In the genomic region with DNA sequence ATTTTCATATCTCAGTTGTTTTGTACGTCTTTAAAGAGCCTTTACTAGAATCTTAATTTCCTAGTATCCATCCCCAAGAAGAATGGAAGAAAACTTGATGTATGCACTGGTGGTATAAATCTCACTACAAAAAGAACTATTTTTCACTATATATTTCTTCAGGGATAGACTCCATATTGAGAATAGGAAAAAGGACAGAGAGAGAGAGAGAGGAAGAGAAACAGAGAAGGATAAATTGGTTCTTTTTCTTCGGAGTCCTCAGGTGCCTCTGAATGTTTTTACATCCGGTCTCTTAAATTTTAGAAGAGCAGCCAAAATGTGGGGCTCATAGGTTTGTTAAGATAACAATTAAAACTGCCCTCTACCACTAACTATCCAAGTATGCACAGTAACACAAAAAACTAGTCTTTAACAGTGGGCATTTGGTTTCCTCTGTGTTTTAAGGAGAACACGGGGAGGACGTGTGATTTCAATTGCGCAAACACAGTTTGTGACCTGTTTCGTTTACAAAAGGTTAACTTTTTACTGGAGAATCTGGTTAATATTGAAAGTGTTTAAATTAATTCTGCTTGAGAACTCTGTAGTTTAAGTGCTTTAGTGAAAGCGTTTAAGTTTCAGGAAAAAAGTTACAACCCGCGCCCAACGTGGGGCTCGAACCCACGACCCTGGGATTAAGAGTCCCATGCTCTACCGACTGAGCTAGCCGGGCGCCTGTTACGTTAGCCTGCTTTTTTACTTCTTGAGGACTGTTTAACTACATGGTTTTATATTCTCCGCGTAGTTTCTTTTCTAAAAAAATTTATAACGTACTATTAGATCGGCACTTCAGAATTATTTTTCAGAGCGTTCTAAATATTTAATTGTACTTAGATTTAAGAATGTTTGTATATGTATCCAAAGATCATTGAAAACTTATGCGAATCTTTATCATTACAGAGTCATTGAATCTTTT, we compare ENCODE assay signal across 1 cellular context.
TF ChIP-seq lines count a peak whose summit lies in the region.

No MANE protein-coding gene starts in this region.

TF ChIP-seq in HepG2, 621 proteins besides CTCF, POLR2A, EP300 and RAD21 (continued from another document and continues in another):
- 0 out of 2 replicates have a peak, but pooled peaks have one; percentile 39 for TF ChIP-seq KLF12 (CRISPR knock-in tag; IDR thresholded peaks at IDR 0.05; ENCODE audit: borderline replicate concordance)
- TF ChIP-seq ZNF253 (CRISPR knock-in tag; IDR thresholded peaks at IDR 0.05; ENCODE audit: borderline replicate concordance) = no peak
- TF ChIP-seq SALL1 (CRISPR knock-in tag; IDR thresholded peaks at IDR 0.05) = peak; percentile 38; the same call in 1 of the 2 replicates
- no peak for TF ChIP-seq ZNF432 (CRISPR knock-in tag; IDR thresholded peaks at IDR 0.05; ENCODE audit: borderline replicate concordance)
- TF ChIP-seq ZNF580 (CRISPR knock-in tag; IDR thresholded peaks at IDR 0.05; ENCODE audit: borderline replicate concordance, low read depth) = 0 out of 2 replicates have a peak, but pooled peaks have one; percentile 39
- no peak for TF ChIP-seq SMAD3 (CRISPR knock-in tag; IDR thresholded peaks at IDR 0.05)
- TF ChIP-seq ISX (CRISPR knock-in tag; conservative IDR thresholded peaks at IDR 0.05) = no peak
- TF ChIP-seq ZNF414 (CRISPR knock-in tag; IDR thresholded peaks at IDR 0.05) = 0 out of 2 replicates have a peak, but pooled peaks have one; percentile 57
- TF ChIP-seq ERF (CRISPR knock-in tag; IDR thresholded peaks at IDR 0.05) = peak; percentile 66; the same call in 1 of the 2 replicates
- peak; percentile 72 for TF ChIP-seq ASH2L (IDR thresholded peaks at IDR 0.05; ENCODE audit: insufficient read length, low read depth, low read length)
- TF ChIP-seq POGZ (CRISPR knock-in tag; IDR thresholded peaks at IDR 0.05) = peak; percentile 20; the same call in 1 of the 2 replicates
- no peak for TF ChIP-seq SUZ12 (IDR thresholded peaks at IDR 0.05; ENCODE audit: low read depth, low read length)
- TF ChIP-seq ZNF512 (CRISPR knock-in tag; IDR thresholded peaks at IDR 0.05) = no peak
- no peak for TF ChIP-seq CREM (IDR thresholded peaks at IDR 0.05)
- TF ChIP-seq CREM (CRISPR knock-in tag; IDR thresholded peaks at IDR 0.05) = no peak
- peak; percentile 30; the same call in 1 of the 2 replicates for TF ChIP-seq FOSL2 (CRISPR knock-in tag; IDR thresholded peaks at IDR 0.05)
- TF ChIP-seq TARDBP (CRISPR knock-in tag; IDR thresholded peaks at IDR 0.05) = peak; percentile 33; the same call in 1 of the 2 replicates
- TF ChIP-seq MAFF (IDR thresholded peaks at IDR 0.05; ENCODE audit: low read depth, low read length) = no peak
- TF ChIP-seq, protein P1, sequence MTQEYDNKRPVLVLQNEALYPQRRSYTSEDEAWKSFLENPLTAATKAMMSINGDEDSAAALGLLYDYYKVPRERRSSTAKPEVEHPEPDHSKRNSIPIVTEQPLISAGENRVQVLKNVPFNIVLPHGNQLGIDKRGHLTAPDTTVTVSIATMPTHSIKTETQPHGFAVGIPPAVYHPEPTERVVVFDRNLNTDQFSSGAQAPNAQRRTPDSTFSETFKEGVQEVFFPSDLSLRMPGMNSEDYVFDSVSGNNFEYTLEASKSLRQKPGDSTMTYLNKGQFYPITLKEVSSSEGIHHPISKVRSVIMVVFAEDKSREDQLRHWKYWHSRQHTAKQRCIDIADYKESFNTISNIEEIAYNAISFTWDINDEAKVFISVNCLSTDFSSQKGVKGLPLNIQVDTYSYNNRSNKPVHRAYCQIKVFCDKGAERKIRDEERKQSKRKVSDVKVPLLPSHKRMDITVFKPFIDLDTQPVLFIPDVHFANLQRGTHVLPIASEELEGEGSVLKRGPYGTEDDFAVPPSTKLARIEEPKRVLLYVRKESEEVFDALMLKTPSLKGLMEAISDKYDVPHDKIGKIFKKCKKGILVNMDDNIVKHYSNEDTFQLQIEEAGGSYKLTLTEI (CRISPR knock-in tag; conservative IDR thresholded peaks at IDR 0.05) = no peak
- no peak for TF ChIP-seq ZNF205 (CRISPR knock-in tag; IDR thresholded peaks at IDR 0.05)
- TF ChIP-seq NCOA2 (CRISPR knock-in tag; IDR thresholded peaks at IDR 0.05) = no peak; the same call in 1 of the 2 replicates
- TF ChIP-seq DPF2 (CRISPR knock-in tag; IDR thresholded peaks at IDR 0.05; ENCODE audit: borderline replicate concordance, low read depth) = no peak
- no peak for TF ChIP-seq RNF219 (CRISPR knock-in tag; IDR thresholded peaks at IDR 0.05)
- TF ChIP-seq, protein P2, sequence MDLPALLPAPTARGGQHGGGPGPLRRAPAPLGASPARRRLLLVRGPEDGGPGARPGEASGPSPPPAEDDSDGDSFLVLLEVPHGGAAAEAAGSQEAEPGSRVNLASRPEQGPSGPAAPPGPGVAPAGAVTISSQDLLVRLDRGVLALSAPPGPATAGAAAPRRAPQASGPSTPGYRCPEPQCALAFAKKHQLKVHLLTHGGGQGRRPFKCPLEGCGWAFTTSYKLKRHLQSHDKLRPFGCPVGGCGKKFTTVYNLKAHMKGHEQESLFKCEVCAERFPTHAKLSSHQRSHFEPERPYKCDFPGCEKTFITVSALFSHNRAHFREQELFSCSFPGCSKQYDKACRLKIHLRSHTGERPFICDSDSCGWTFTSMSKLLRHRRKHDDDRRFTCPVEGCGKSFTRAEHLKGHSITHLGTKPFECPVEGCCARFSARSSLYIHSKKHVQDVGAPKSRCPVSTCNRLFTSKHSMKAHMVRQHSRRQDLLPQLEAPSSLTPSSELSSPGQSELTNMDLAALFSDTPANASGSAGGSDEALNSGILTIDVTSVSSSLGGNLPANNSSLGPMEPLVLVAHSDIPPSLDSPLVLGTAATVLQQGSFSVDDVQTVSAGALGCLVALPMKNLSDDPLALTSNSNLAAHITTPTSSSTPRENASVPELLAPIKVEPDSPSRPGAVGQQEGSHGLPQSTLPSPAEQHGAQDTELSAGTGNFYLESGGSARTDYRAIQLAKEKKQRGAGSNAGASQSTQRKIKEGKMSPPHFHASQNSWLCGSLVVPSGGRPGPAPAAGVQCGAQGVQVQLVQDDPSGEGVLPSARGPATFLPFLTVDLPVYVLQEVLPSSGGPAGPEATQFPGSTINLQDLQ (CRISPR knock-in tag; IDR thresholded peaks at IDR 0.05) = no peak
- TF ChIP-seq, protein P3, sequence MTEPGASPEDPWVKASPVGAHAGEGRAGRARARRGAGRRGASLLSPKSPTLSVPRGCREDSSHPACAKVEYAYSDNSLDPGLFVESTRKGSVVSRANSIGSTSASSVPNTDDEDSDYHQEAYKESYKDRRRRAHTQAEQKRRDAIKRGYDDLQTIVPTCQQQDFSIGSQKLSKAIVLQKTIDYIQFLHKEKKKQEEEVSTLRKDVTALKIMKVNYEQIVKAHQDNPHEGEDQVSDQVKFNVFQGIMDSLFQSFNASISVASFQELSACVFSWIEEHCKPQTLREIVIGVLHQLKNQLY (CRISPR knock-in tag; IDR thresholded peaks at IDR 0.05) = 0 out of 2 replicates have a peak, but pooled peaks have one; percentile 44
- no peak for TF ChIP-seq ZNF773 (CRISPR knock-in tag; IDR thresholded peaks at IDR 0.05; ENCODE audit: borderline replicate concordance)
- TF ChIP-seq ATRX (CRISPR knock-in tag; IDR thresholded peaks at IDR 0.05; ENCODE audit: borderline replicate concordance) = no peak
- no peak for TF ChIP-seq NR2C2 (CRISPR knock-in tag; IDR thresholded peaks at IDR 0.05; ENCODE audit: borderline replicate concordance)
- no peak for TF ChIP-seq TAF1 (CRISPR knock-in tag; IDR thresholded peaks at IDR 0.05)
- TF ChIP-seq ZFP36 (IDR thresholded peaks at IDR 0.05; ENCODE audit: borderline replicate concordance, low read depth, low read length, partially characterized antibody) = no peak
- TF ChIP-seq ZFP41 (CRISPR knock-in tag; IDR thresholded peaks at IDR 0.05; ENCODE audit: borderline replicate concordance) = no peak
- TF ChIP-seq IRF2 (CRISPR knock-in tag; IDR thresholded peaks at IDR 0.05) = 0 out of 2 replicates have a peak, but pooled peaks have one; percentile 46
- TF ChIP-seq, protein P4, sequence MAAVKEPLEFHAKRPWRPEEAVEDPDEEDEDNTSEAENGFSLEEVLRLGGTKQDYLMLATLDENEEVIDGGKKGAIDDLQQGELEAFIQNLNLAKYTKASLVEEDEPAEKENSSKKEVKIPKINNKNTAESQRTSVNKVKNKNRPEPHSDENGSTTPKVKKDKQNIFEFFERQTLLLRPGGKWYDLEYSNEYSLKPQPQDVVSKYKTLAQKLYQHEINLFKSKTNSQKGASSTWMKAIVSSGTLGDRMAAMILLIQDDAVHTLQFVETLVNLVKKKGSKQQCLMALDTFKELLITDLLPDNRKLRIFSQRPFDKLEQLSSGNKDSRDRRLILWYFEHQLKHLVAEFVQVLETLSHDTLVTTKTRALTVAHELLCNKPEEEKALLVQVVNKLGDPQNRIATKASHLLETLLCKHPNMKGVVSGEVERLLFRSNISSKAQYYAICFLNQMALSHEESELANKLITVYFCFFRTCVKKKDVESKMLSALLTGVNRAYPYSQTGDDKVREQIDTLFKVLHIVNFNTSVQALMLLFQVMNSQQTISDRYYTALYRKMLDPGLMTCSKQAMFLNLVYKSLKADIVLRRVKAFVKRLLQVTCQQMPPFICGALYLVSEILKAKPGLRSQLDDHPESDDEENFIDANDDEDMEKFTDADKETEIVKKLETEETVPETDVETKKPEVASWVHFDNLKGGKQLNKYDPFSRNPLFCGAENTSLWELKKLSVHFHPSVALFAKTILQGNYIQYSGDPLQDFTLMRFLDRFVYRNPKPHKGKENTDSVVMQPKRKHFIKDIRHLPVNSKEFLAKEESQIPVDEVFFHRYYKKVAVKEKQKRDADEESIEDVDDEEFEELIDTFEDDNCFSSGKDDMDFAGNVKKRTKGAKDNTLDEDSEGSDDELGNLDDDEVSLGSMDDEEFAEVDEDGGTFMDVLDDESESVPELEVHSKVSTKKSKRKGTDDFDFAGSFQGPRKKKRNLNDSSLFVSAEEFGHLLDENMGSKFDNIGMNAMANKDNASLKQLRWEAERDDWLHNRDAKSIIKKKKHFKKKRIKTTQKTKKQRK (IDR thresholded peaks at IDR 0.05; ENCODE audit: low read length) = no peak
- TF ChIP-seq, protein P5, sequence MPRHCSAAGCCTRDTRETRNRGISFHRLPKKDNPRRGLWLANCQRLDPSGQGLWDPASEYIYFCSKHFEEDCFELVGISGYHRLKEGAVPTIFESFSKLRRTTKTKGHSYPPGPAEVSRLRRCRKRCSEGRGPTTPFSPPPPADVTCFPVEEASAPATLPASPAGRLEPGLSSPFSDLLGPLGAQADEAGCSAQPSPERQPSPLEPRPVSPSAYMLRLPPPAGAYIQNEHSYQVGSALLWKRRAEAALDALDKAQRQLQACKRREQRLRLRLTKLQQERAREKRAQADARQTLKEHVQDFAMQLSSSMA (CRISPR knock-in tag; IDR thresholded peaks at IDR 0.05) = no peak
- TF ChIP-seq, protein P6, sequence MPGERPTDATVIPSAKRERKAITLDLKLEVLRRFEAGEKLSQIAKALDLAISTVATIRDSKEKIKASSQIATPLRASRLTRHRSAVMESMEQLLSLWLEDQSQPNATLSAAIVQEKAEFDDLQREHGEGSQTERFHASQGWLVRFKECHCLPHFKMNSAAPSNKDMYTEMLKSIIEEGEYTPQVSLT (CRISPR knock-in tag; IDR thresholded peaks at IDR 0.05; ENCODE audit: borderline replicate concordance, low read depth) = no peak
- TF ChIP-seq ZKSCAN8 (CRISPR knock-in tag; IDR thresholded peaks at IDR 0.05; ENCODE audit: borderline replicate concordance) = 0 out of 2 replicates have a peak, but pooled peaks have one; percentile 37
- TF ChIP-seq ZZZ3 (CRISPR knock-in tag; IDR thresholded peaks at IDR 0.05; ENCODE audit: borderline replicate concordance) = no peak
- TF ChIP-seq ZNF24 (IDR thresholded peaks at IDR 0.05) = peak; percentile 99
- peak; percentile 97 for TF ChIP-seq RBM22 (optimal IDR thresholded peaks at IDR 0.05; ENCODE audit: low read length)
- TF ChIP-seq MTA3 (CRISPR knock-in tag; IDR thresholded peaks at IDR 0.05) = no peak
- TF ChIP-seq, protein P7, sequence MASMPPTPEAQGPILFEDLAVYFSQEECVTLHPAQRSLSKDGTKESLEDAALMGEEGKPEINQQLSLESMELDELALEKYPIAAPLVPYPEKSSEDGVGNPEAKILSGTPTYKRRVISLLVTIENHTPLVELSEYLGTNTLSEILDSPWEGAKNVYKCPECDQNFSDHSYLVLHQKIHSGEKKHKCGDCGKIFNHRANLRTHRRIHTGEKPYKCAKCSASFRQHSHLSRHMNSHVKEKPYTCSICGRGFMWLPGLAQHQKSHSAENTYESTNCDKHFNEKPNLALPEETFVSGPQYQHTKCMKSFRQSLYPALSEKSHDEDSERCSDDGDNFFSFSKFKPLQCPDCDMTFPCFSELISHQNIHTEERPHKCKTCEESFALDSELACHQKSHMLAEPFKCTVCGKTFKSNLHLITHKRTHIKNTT (CRISPR knock-in tag; IDR thresholded peaks at IDR 0.05) = 0 out of 2 replicates have a peak, but pooled peaks have one; percentile 67
- TF ChIP-seq TCF7L2 (IDR thresholded peaks at IDR 0.05; ENCODE audit: low read depth, low read length) = no peak
- TF ChIP-seq KAT8 (CRISPR knock-in tag; IDR thresholded peaks at IDR 0.05) = peak; percentile 44; the same call in 1 of the 2 replicates
- TF ChIP-seq KMT2B (CRISPR knock-in tag; IDR thresholded peaks at IDR 0.05) = peak; percentile 73
